In the genomic region with DNA sequence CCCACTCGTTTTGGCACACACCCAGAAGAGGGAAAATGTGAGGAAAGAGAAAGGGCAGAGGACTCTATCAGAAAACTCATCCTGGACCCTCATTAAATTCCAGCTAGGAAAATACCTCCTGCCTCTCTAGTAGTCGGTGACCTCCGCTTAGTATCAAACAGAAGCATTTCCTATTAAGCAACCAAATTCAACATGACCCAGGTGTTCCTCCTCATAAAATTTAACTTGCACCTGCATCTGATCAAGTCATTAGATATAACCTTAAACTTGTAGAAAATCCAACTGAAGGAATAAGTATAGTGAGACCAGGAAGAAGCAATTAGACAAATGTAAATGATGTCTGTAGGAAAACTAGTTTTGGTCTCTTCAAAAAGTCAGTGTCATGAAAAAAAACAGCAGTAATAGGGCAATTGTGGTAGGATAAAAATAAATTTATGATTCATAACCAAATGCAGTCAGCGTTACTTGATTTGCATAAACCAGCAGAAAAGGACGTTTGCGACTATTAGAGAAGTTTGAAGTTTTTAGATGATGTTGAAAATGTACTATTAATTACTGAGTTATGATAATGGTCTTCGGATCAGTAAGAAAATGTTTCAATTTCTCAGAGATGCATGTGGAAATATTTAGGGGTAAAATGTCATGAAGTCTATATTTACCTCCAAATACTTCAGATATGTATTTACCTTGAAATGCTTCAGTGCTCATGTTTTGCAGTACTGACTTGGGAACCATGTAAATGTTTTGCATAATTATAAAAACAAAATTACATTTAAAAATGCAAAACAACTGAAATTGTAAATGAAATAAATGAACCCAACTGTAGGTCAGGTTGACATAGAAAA, we compare ENCODE assay signal across 2 cellular contexts.
TF ChIP-seq lines count a peak whose summit lies in the region.

No MANE protein-coding gene starts in this region.

TF ChIP-seq in liver, 16 proteins besides CTCF, POLR2A, EP300 and RAD21:
- TF ChIP-seq EGR1 (IDR thresholded peaks at IDR 0.05; ENCODE audit: low read depth in 2 of 2) (no peak), YY1 (IDR thresholded peaks at IDR 0.05) (no peak), FOXA2 (IDR thresholded peaks at IDR 0.05) (peak; percentile 15), HNF4A (conservative IDR thresholded peaks at IDR 0.05) (peak in 1 of 2 donors; percentile 11), HNF4G (IDR thresholded peaks at IDR 0.05) (no peak), NR2F2 (IDR thresholded peaks at IDR 0.05) (no peak), SP1 (IDR thresholded peaks at IDR 0.05) (no peak), TAF1 (conservative IDR thresholded peaks at IDR 0.05) (no peak), JUND (IDR thresholded peaks at IDR 0.05) (no peak), RXRA (IDR thresholded peaks at IDR 0.05) (peak in 1 of 2 donors; percentile 35), FOXA1 (IDR thresholded peaks at IDR 0.05) (no peak)
- TF ChIP-seq, protein P1, sequence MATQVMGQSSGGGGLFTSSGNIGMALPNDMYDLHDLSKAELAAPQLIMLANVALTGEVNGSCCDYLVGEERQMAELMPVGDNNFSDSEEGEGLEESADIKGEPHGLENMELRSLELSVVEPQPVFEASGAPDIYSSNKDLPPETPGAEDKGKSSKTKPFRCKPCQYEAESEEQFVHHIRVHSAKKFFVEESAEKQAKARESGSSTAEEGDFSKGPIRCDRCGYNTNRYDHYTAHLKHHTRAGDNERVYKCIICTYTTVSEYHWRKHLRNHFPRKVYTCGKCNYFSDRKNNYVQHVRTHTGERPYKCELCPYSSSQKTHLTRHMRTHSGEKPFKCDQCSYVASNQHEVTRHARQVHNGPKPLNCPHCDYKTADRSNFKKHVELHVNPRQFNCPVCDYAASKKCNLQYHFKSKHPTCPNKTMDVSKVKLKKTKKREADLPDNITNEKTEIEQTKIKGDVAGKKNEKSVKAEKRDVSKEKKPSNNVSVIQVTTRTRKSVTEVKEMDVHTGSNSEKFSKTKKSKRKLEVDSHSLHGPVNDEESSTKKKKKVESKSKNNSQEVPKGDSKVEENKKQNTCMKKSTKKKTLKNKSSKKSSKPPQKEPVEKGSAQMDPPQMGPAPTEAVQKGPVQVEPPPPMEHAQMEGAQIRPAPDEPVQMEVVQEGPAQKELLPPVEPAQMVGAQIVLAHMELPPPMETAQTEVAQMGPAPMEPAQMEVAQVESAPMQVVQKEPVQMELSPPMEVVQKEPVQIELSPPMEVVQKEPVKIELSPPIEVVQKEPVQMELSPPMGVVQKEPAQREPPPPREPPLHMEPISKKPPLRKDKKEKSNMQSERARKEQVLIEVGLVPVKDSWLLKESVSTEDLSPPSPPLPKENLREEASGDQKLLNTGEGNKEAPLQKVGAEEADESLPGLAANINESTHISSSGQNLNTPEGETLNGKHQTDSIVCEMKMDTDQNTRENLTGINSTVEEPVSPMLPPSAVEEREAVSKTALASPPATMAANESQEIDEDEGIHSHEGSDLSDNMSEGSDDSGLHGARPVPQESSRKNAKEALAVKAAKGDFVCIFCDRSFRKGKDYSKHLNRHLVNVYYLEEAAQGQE (IDR thresholded peaks at IDR 0.05) = no peak
- TF ChIP-seq, protein P2, sequence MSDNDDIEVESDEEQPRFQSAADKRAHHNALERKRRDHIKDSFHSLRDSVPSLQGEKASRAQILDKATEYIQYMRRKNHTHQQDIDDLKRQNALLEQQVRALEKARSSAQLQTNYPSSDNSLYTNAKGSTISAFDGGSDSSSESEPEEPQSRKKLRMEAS (IDR thresholded peaks at IDR 0.05) = no peak
- TF ChIP-seq, protein P3, sequence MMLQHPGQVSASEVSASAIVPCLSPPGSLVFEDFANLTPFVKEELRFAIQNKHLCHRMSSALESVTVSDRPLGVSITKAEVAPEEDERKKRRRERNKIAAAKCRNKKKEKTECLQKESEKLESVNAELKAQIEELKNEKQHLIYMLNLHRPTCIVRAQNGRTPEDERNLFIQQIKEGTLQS (IDR thresholded peaks at IDR 0.05) = no peak
- TF ChIP-seq, protein P4, sequence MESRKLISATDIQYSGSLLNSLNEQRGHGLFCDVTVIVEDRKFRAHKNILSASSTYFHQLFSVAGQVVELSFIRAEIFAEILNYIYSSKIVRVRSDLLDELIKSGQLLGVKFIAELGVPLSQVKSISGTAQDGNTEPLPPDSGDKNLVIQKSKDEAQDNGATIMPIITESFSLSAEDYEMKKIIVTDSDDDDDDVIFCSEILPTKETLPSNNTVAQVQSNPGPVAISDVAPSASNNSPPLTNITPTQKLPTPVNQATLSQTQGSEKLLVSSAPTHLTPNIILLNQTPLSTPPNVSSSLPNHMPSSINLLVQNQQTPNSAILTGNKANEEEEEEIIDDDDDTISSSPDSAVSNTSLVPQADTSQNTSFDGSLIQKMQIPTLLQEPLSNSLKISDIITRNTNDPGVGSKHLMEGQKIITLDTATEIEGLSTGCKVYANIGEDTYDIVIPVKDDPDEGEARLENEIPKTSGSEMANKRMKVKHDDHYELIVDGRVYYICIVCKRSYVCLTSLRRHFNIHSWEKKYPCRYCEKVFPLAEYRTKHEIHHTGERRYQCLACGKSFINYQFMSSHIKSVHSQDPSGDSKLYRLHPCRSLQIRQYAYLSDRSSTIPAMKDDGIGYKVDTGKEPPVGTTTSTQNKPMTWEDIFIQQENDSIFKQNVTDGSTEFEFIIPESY (IDR thresholded peaks at IDR 0.05) = no peak
TF ChIP-seq in liver: peak in this region for 3.

TF ChIP-seq in HepG2, 621 proteins besides CTCF, POLR2A, EP300 and RAD21:
- TF ChIP-seq ZNF772 (CRISPR knock-in tag; IDR thresholded peaks at IDR 0.05) (no peak), ZNF253 (CRISPR knock-in tag; IDR thresholded peaks at IDR 0.05; ENCODE audit: borderline replicate concordance) (no peak), ARHGAP35 (CRISPR knock-in tag; IDR thresholded peaks at IDR 0.05; ENCODE audit: borderline replicate concordance) (no peak), MTF2 (CRISPR knock-in tag; IDR thresholded peaks at IDR 0.05; ENCODE audit: borderline replicate concordance) (no peak), IRX3 (CRISPR knock-in tag; IDR thresholded peaks at IDR 0.05; ENCODE audit: borderline replicate concordance, low read depth) (no peak), HNF4A (CRISPR knock-in tag; IDR thresholded peaks at IDR 0.05) (no peak), HOXA9 (CRISPR knock-in tag; IDR thresholded peaks at IDR 0.05; ENCODE audit: borderline replicate concordance) (no peak), PHF8 (CRISPR knock-in tag; IDR thresholded peaks at IDR 0.05) (no peak), ZFP41 (CRISPR knock-in tag; IDR thresholded peaks at IDR 0.05; ENCODE audit: borderline replicate concordance) (no peak), ZNF263 (CRISPR knock-in tag; IDR thresholded peaks at IDR 0.05) (no peak), ZNF138 (CRISPR knock-in tag; IDR thresholded peaks at IDR 0.05; ENCODE audit: low read depth) (no peak), ZFP36L2 (CRISPR knock-in tag; IDR thresholded peaks at IDR 0.05) (no peak), HCFC1 (IDR thresholded peaks at IDR 0.05; ENCODE audit: low read depth, low read length) (no peak), SP140L (CRISPR knock-in tag; IDR thresholded peaks at IDR 0.05; ENCODE audit: borderline replicate concordance) (no peak)
- TF ChIP-seq, protein P5, sequence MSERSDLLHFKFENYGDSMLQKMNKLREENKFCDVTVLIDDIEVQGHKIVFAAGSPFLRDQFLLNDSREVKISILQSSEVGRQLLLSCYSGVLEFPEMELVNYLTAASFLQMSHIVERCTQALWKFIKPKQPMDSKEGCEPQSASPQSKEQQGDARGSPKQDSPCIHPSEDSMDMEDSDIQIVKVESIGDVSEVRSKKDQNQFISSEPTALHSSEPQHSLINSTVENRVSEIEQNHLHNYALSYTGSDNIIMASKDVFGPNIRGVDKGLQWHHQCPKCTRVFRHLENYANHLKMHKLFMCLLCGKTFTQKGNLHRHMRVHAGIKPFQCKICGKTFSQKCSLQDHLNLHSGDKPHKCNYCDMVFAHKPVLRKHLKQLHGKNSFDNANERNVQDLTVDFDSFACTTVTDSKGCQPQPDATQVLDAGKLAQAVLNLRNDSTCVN (CRISPR knock-in tag; IDR thresholded peaks at IDR 0.05; ENCODE audit: borderline replicate concordance) = no peak
- TF ChIP-seq, protein P6, sequence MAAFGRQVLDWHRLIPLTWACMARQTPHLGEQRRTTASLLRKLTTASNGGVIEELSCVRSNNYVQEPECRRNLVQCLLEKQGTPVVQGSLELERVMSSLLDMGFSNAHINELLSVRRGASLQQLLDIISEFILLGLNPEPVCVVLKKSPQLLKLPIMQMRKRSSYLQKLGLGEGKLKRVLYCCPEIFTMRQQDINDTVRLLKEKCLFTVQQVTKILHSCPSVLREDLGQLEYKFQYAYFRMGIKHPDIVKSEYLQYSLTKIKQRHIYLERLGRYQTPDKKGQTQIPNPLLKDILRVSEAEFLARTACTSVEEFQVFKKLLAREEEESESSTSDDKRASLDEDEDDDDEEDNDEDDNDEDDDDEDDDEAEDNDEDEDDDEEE (CRISPR knock-in tag; IDR thresholded peaks at IDR 0.05) = no peak
